ENCODE assay signal across 29 cellular contexts in the genomic region with DNA sequence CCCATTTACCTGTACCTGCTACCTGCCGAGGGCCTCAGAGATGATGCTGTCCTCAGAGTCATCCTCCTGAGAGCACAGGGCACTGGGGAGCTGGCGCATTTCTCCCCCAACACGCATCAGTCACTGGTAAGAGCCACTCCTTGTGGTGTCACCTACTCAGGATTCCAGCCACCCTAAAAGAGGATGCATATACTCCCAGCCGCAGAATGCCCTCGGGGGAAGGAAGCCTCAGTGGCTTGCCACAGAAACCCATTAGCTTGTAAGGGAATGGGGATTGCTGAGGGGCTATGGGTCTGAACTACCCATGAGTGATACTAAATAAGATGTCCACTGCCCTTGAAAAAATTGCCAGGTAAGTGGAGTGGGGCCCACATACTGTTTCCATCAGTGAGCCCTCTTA.
"Had no signal": no experiment of that assay in that cellular context is flagged by ENCODE, and none has a peak within 500 bp of the region (broad histone marks: within the 10 kb centered on the region; RNA-seq: fewer than 3 reads in every experiment).

No MANE protein-coding gene starts in this region.

- DNase-seq: activated B cell treated with CpG ODN at 0.5 μM for 24 hours; activated CD4-positive, alpha-beta T cell treated with anti-CD3 and anti-CD28 coated beads for 48 hours; activated CD4-positive, alpha-beta T cell treated with anti-CD3 and anti-CD28 coated beads, Interleukin-2, amount 50 U/mL, for 1 hour; activated CD4-positive, alpha-beta T cell treated with anti-CD3 and anti-CD28 coated beads, Interleukin-2, amount 50 U/mL, for 48 hours; activated CD8-positive, alpha-beta memory T cell treated with anti-CD3 and anti-CD28 coated beads for 24 hours; activated CD8-positive, alpha-beta T cell treated with anti-CD3 and anti-CD28 coated beads for 36 hours; activated effector memory CD4-positive, alpha-beta T cell treated with anti-CD3 and anti-CD28 coated beads, Interleukin-2, amount 50 U/mL, for 16 hours; activated naive CD4-positive, alpha-beta T cell treated with anti-CD3 and anti-CD28 coated beads for 36 hours; activated naive CD8-positive, alpha-beta T cell treated with anti-CD3 and anti-CD28 coated beads for 36 hours; activated naive CD8-positive, alpha-beta T cell treated with anti-CD3 and anti-CD28 coated beads, Interleukin-2, amount 50 U/mL, for 24 hours; activated T-cell treated with anti-CD3 and anti-CD28 coated beads, Interleukin-2, amount 50 U/mL, for 1 hour; activated T-cell treated with anti-CD3 and anti-CD28 coated beads, Interleukin-2, amount 50 U/mL, for 48 hours; adrenal gland; cortex of kidney; dermis blood vessel endothelial cell; effector CD8-positive, alpha-beta T cell; esophagus squamous epithelium; foreskin melanocyte; SW 1271; T-helper 1 cell; T-helper 17 cell; T1000; WERI-Rb-1 had no signal

- ATAC-seq: activated CD4-positive, CD25-positive, alpha-beta regulatory T cell treated with anti-CD3 and anti-CD28 coated beads, Interleukin-2, amount 50 U/mL, for 24 hours; activated CD8-positive, alpha-beta T cell treated with anti-CD3 and anti-CD28 coated beads for 36 hours; activated naive CD8-positive, alpha-beta T cell treated with anti-CD3 and anti-CD28 coated beads, Interleukin-2, amount 50 U/mL, for 24 hours; gastroesophageal sphincter; T-helper 17 cell had no signal

- H3K27ac ChIP-seq: adrenal gland, ascending aorta, breast epithelium, cardiac muscle cell, epithelial cell of prostate, esophagus squamous epithelium, gastroesophageal sphincter, WERI-Rb-1 had no signal
